ENCODE assay signal across 33 cellular contexts in genomic region chr2:53362934-53363333, GRCh38.
"Had no signal": no experiment of that assay in that cellular context is flagged by ENCODE, and none has a peak within 500 bp of the region (broad histone marks: within the 10 kb centered on the region; RNA-seq: fewer than 3 reads in every experiment).

No MANE protein-coding gene starts in this region.

- DNase-seq: activated effector memory CD4-positive, alpha-beta T cell treated with anti-CD3 and anti-CD28 coated beads, Interleukin-2, amount 50 U/mL, for 16 hours; activated effector memory CD4-positive, alpha-beta T cell treated with Interleukin-2 at 50 U/mL for 16 hours; activated gamma-delta T cell; activated gamma-delta T cell treated with Interleukin-2 at 50 U/mL for 16 hours; activated naive CD4-positive, alpha-beta T cell; activated naive CD4-positive, alpha-beta T cell treated with anti-CD3 and anti-CD28 coated beads for 36 hours; activated naive CD4-positive, alpha-beta T cell treated with anti-CD3 and anti-CD28 coated beads, Interleukin-2, amount 10 ng/mL, durations not matched to agents 7 days and 5 days; activated naive CD4-positive, alpha-beta T cell treated with anti-CD3 and anti-CD28 coated beads, Interleukin-2, amount 50 U/mL, for 16 hours; activated naive CD4-positive, alpha-beta T cell treated with Interleukin-2 at 50 U/mL for 16 hours; activated naive CD8-positive, alpha-beta T cell treated with anti-CD3 and anti-CD28 coated beads for 36 hours; activated naive CD8-positive, alpha-beta T cell treated with anti-CD3 and anti-CD28 coated beads, Interleukin-2, amount 10 ng/mL, durations not matched to agents 7 days and 5 days; activated naive CD8-positive, alpha-beta T cell treated with anti-CD3 and anti-CD28 coated beads, Interleukin-2, amount 50 U/mL, for 24 hours; activated T-cell treated with anti-CD3 and anti-CD28 coated beads for 4 hours; activated T-cell treated with anti-CD3 and anti-CD28 coated beads, Interleukin-2, amount 50 U/mL, for 1 hour; activated T-cell treated with anti-CD3 and anti-CD28 coated beads, Interleukin-2, amount 50 U/mL, for 24 hours; activated T-cell treated with anti-CD3 and anti-CD28 coated beads, Interleukin-2, amount 50 U/mL, for 4 hours; activated T-cell treated with anti-CD3 and anti-CD28 coated beads, Interleukin-2, amount 50 U/mL, for 48 hours; activated T-cell treated with anti-CD3 and anti-CD28 coated beads, Interleukin-2, amount 50 U/mL, for 72 hours; adrenal gland; amniotic stem cell; amygdala; anterior cingulate cortex; aorta; body of pancreas; brain microvascular endothelial cell; caudate nucleus; central memory CD4-positive, alpha-beta T cell; cerebellar nuclear complex had no signal

- H3K36me3 ChIP-seq: adrenal gland, ascending aorta, brain microvascular endothelial cell, breast epithelium, cardiac muscle cell had no signal

- H3K27me3 ChIP-seq: adrenal gland, ascending aorta, body of pancreas, brain microvascular endothelial cell, breast epithelium, cardiac muscle cell had no signal

- H3K4me1 ChIP-seq: adrenal gland, ascending aorta, body of pancreas, breast epithelium had no signal

- H3K27ac ChIP-seq: adrenal gland, ascending aorta, body of pancreas, brain microvascular endothelial cell, breast epithelium, cardiac muscle cell had no signal

- ATAC-seq: activated naive CD4-positive, alpha-beta T cell treated with anti-CD3 and anti-CD28 coated beads, Interleukin-2, amount 50 U/mL, for 72 hours; activated naive CD8-positive, alpha-beta T cell treated with anti-CD3 and anti-CD28 coated beads, Interleukin-2, amount 50 U/mL, for 24 hours; activated T-cell treated with anti-CD3 and anti-CD28 coated beads, Interleukin-2, amount 50 U/mL, for 4 hours; activated T-cell treated with anti-CD3 and anti-CD28 coated beads, Interleukin-2, amount 50 U/mL, for 72 hours; activated T-helper 17 cell treated with anti-CD3 and anti-CD28 coated beads, Interleukin-2, amount 50 U/mL, for 72 hours; body of pancreas had no signal

- H3K9me3 ChIP-seq: ascending aorta, body of pancreas had no signal

- H3K4me3 ChIP-seq: adrenal gland, ascending aorta, body of pancreas, breast epithelium, cardiac muscle cell had no signal
